19 cellular contexts compared by ENCODE assay signal in genomic region chr14:24774167-24774915, GRCh38.
"Had no signal": no experiment of that assay in that cellular context is flagged by ENCODE, and none has a peak within 500 bp of the region (broad histone marks: within the 10 kb centered on the region; RNA-seq: fewer than 3 reads in every experiment).

No MANE protein-coding gene starts in this region.

- H3K36me3 ChIP-seq: ascending aorta, gastroesophageal sphincter, neural progenitor cell, pancreas, transverse colon had no signal

- H3K9ac ChIP-seq: neural progenitor cell, SK-N-SH had no signal

- H3K4me3 ChIP-seq: ascending aorta, gastroesophageal sphincter, neural progenitor cell, pancreas, transverse colon had no signal

- ATAC-seq: activated naive CD8-positive, alpha-beta T cell treated with anti-CD3 and anti-CD28 coated beads, Interleukin-2, amount 50 U/mL, for 24 hours; gastroesophageal sphincter; pancreas; stimulated activated naive B cell treated with anti-CD40 and anti-IgM and Interleukin-4, amounts not matched to agents 10 μg/mL and 1 μg/mL and 100 μg/mL, for 72 hours had no signal

- DNase-seq: activated CD4-positive, alpha-beta T cell treated with anti-CD3 and anti-CD28 coated beads, Interleukin-2, amount 10 ng/mL, durations not matched to agents 7 days and 5 days; activated CD4-positive, CD25-positive, alpha-beta regulatory T cell; activated CD8-positive, alpha-beta memory T cell treated with anti-CD3 and anti-CD28 coated beads for 24 hours; activated naive CD4-positive, alpha-beta T cell treated with Interleukin-2 at 50 U/mL for 16 hours; activated naive CD8-positive, alpha-beta T cell treated with anti-CD3 and anti-CD28 coated beads, Interleukin-2, amount 50 U/mL, for 24 hours; effector CD4-positive, alpha-beta T cell; immature natural killer cell; pancreas; retina; SK-N-SH; stimulated activated CD4-positive, alpha-beta T cell treated with anti-CD3 and anti-CD28 coated beads, Interleukin-1b, Interleukin-23, amount 100 ng/mL, for 48 hours; stimulated activated naive B cell treated with anti-CD40 and anti-IgM and Interleukin-4, amounts not matched to agents 10 μg/mL and 1 μg/mL and 100 μg/mL, for 72 hours; substantia nigra; transverse colon had no signal

- H3K9me3 ChIP-seq: ascending aorta, gastroesophageal sphincter, pancreas, SK-N-SH, transverse colon had no signal

- H3K4me1 ChIP-seq: ascending aorta, neural progenitor cell, pancreas, transverse colon had no signal

- H3K4me2 ChIP-seq: neural progenitor cell, SK-N-SH had no signal

- H3K27me3 ChIP-seq: ascending aorta, gastroesophageal sphincter, neural progenitor cell, pancreas, transverse colon had no signal

- FAIRE-seq: colon, pancreas, TTC549 had no signal

- H3K27ac ChIP-seq: ascending aorta, neural progenitor cell, pancreas, transverse colon had no signal

- H2AFZ ChIP-seq: neural progenitor cell had no signal

- H3K9me2 ChIP-seq: SK-N-SH had no signal
